Comparison of ENCODE assay signal across 8 cellular contexts in genomic region chr11:72676874-72677341, GRCh38. TPM values are rescaled to one million over a fixed set of nuclear protein-coding genes. Genes with fewer than 3 reads are reported as not detected.
DNase-seq lines count a peak whose midpoint lies in the region; ATAC-seq and TF ChIP-seq lines count a peak whose summit lies in the region.

No MANE protein-coding gene starts in this region.

- no peak for TF ChIP-seq CTCF in SK-N-SH (IDR thresholded peaks at IDR 0.05)
- no peak for TF ChIP-seq CTCF in cardiac fibroblast (IDR thresholded peaks at IDR 0.05; ENCODE audit: low read depth, low read length)

- peaks cover 27% of the 10 kb centered on the region; the same call in 1 of the 2 replicates for H3K27me3 ChIP-seq in SK-N-SH (ENCODE audit: insufficient read depth)

- ATAC-seq in SK-N-SH treated with all-trans-retinoic acid at 6 μM for 48 hours: no peak
- peak; percentile 81 for ATAC-seq in memory B cell (ENCODE audit: low read depth)
- no peak for ATAC-seq in GM18858 (IDR thresholded peaks at IDR 0.05; ENCODE audit: unreplicated experiment)
- ATAC-seq in HG03378 (IDR thresholded peaks at IDR 0.05; ENCODE audit: unreplicated experiment): no peak

- no peaks in the 10 kb centered on the region for H3K36me3 ChIP-seq in SK-N-SH (replicated peaks in 1 of 2; ENCODE audit: control insufficient read depth in 1 of 2, insufficient read depth in 2 of 2, low read length in 1 of 2)

- no peak overlapping the region for H3K27ac Mint-ChIP-seq in memory B cell

- peaks cover 0 to 23% of the 10 kb centered on the region in 2 experiments; a peak in 1 of 4 replicates for H3K4me1 ChIP-seq in SK-N-SH (ENCODE audit: control insufficient read depth in 1 of 2, insufficient read depth in 2 of 2, low read depth in 1 of 2, low read length in 1 of 2)

- no peak for TF ChIP-seq EP300 in SK-N-SH (IDR thresholded peaks at IDR 0.05; ENCODE audit: borderline replicate concordance in 1 of 2, low read depth in 1 of 2, low read length in 1 of 2)

- CTCF ChIA-PET in SK-N-SH (lab: Yijun Ruan, JAX): interaction anchor here (1.0 to 12.2 kb wide), 4 partner anchors 7 to 206 kb away, joined by 3 to 207 read pairs (median 48); no protein-coding TSS in a partner anchor

- no peaks in the 10 kb centered on the region for H3K9me3 ChIP-seq in SK-N-SH

- no peaks in the 10 kb centered on the region for H3K36me3 Mint-ChIP-seq in memory B cell

- 69% methylated on average over 27 of the region's 30 CpGs for WGBS in SK-N-SH (ENCODE audit: low lambda C conversion rate)

- no peak overlapping the region for H3K9ac ChIP-seq in SK-N-SH

- POLR2A ChIA-PET in SK-N-SH (lab: Yijun Ruan, JAX): interaction anchor here (0.6 kb wide), 1 partner anchor 26 kb away, joined by 3 read pairs; no protein-coding TSS in a partner anchor

- H3K79me2 ChIP-seq in SK-N-SH (ENCODE audit: insufficient read depth): no peaks in the 10 kb centered on the region

- no peak overlapping the region for H3K4me3 Mint-ChIP-seq in memory B cell

- peaks cover 27% of the 10 kb centered on the region for H3K4me1 Mint-ChIP-seq in memory B cell

- H4K20me1 ChIP-seq in SK-N-SH (ENCODE audit: insufficient read depth): no peaks in the 10 kb centered on the region

- H3K9me2 ChIP-seq in SK-N-SH: no peaks in the 10 kb centered on the region

- DNase-seq in SK-N-SH (no peak), cardiac fibroblast (ENCODE audit: low read depth in 2 of 2) (peak; percentile 28 to 54), memory B cell (ENCODE audit: low spot score in 2 of 2) (peak; percentile 56 to 67)
- peak; percentile 32 to 49 (median 38) for DNase-seq in activated CD4-positive, CD25-positive, alpha-beta regulatory T cell (lab: John Stamatoyannopoulos, UW)
- peak; percentile 25 to 26 for DNase-seq in stimulated activated CD8-positive, alpha-beta memory T cell treated with anti-CD3 and anti-CD28 coated beads, Interleukin-7, amount 100 ng/mL, for 48 hours (ENCODE audit: extremely low read depth in 1 of 2, low read depth in 1 of 2)

- H3K27ac ChIP-seq in SK-N-SH (ENCODE audit: low read depth in 2 of 2, low read length in 1 of 2): no peak overlapping the region

- H3K9me3 Mint-ChIP-seq in memory B cell: no peaks in the 10 kb centered on the region

- H3K4me3 ChIP-seq in SK-N-SH (ENCODE audit: low read depth in 2 of 2, low read length in 1 of 2) (no peak overlapping the region), cardiac fibroblast (replicated peaks in 1 of 2; ENCODE audit: low read depth in 2 of 2, low read length in 2 of 2) (no peak overlapping the region)

- no peak for TF ChIP-seq RAD21 in SK-N-SH (IDR thresholded peaks at IDR 0.05; ENCODE audit: low read length)

- H3F3A ChIP-seq in SK-N-SH (replicated peaks; ENCODE audit: insufficient read depth): no peaks in the 10 kb centered on the region

- H2AFZ ChIP-seq in SK-N-SH (ENCODE audit: low read depth): no peak overlapping the region

- H3K4me2 ChIP-seq in SK-N-SH: no peak overlapping the region

- peaks cover 20% of the 10 kb centered on the region for H3K27me3 Mint-ChIP-seq in memory B cell

TF ChIP-seq in SK-N-SH, 30 proteins besides CTCF, POLR2A, EP300 and RAD21:
- TF ChIP-seq TEAD4 (IDR thresholded peaks at IDR 0.05; ENCODE audit: borderline replicate concordance, insufficient read depth) (no peak), REST (IDR thresholded peaks at IDR 0.05; ENCODE audit: low read depth, low read length) (peak; percentile 92)

TF ChIP-seq in SK-N-SH treated with all-trans-retinoic acid at 6 μM for 48 hours, 23 proteins besides CTCF, POLR2A, EP300 and RAD21:
- TF ChIP-seq GLIS3 (CRISPR knock-in tag; IDR thresholded peaks at IDR 0.05): no peak
- no peak for TF ChIP-seq POU6F1 (CRISPR knock-in tag; IDR thresholded peaks at IDR 0.05; ENCODE audit: borderline replicate concordance, low read depth)
- TF ChIP-seq ZNF70 (CRISPR knock-in tag; IDR thresholded peaks at IDR 0.05): no peak
- TF ChIP-seq ESRRG (CRISPR knock-in tag; IDR thresholded peaks at IDR 0.05): no peak
- TF ChIP-seq TCF4 (CRISPR knock-in tag; IDR thresholded peaks at IDR 0.05; ENCODE audit: borderline replicate concordance): no peak

RNA-seq across cellular contexts. Expression of gene PDE2A, which starts 2.7 kb away (rescaled TPM):
- 0.32 and 0.43 TPM in 2 replicates for polyA plus RNA-seq in SK-N-SH (2012; rRNA removed)
- 0.15 and 0.60 TPM in 2 replicates for polyA plus RNA-seq in SK-N-SH (2012; cell fraction: cytosol; rRNA removed)
- polyA plus RNA-seq in SK-N-SH (2012; cell fraction: nucleus; rRNA removed): 0.85 and 1.0 TPM in 2 replicates
